ENCODE assay signal across 21 cellular contexts in the genomic region with DNA sequence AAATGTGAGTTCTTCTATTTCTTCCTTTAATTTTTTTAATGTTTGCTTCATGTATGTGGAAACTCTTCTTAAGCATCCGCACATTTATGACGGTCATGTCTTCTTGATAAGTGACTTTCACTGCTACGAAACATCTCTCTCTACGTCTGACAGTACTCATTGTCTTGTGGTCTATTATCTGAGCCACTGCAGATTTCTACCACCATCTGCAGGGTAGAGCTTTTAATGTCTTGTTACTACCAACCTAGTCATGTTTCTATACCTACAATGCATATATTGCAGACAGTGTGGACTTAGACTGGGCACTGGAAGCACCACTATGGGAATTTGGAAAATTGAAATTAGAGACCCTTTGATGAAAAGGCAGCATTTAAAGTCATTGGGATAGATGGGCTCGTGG.
"Had no signal": no experiment of that assay in that cellular context is flagged by ENCODE, and none has a peak within 500 bp of the region (broad histone marks: within the 10 kb centered on the region; RNA-seq: fewer than 3 reads in every experiment).

No MANE protein-coding gene starts in this region.

- H3K27ac ChIP-seq: brain microvascular endothelial cell, cardiac muscle cell, SK-N-MC had no signal

- H3K27me3 ChIP-seq: brain microvascular endothelial cell, cardiac muscle cell had no signal

- H3K4me3 ChIP-seq: cardiac muscle cell, SK-N-MC had no signal

- H3K36me3 ChIP-seq: brain microvascular endothelial cell, cardiac muscle cell had no signal

- ATAC-seq: activated CD4-positive, CD25-positive, alpha-beta regulatory T cell treated with anti-CD3 and anti-CD28 coated beads, Interleukin-2, amount 50 U/mL, for 24 hours; activated CD8-positive, alpha-beta T cell treated with anti-CD3 and anti-CD28 coated beads for 36 hours; activated T-cell treated with anti-CD3 and anti-CD28 coated beads, Interleukin-2, amount 50 U/mL, for 72 hours; Right ventricle myocardium inferior had no signal

- DNase-seq: activated CD4-positive, alpha-beta T cell treated with anti-CD3 and anti-CD28 coated beads for 4 hours; activated CD8-positive, alpha-beta memory T cell treated with anti-CD3 and anti-CD28 coated beads, Interleukin-2, amount 50 U/mL, for 4 hours; activated CD8-positive, alpha-beta T cell treated with anti-CD3 and anti-CD28 coated beads for 36 hours; activated gamma-delta T cell treated with Interleukin-2 at 50 U/mL for 16 hours; activated naive CD4-positive, alpha-beta T cell treated with anti-CD3 and anti-CD28 coated beads, Interleukin-2, amount 10 ng/mL, durations not matched to agents 7 days and 5 days; activated naive CD8-positive, alpha-beta T cell treated with anti-CD3 and anti-CD28 coated beads for 36 hours; activated T-cell treated with anti-CD3 and anti-CD28 coated beads, Interleukin-2, amount 50 U/mL, for 72 hours; brain microvascular endothelial cell; KG1; NCI-H1105; NCI-H1436; NCI-H1694 treated with DMSO at 0.1 percent for 48 hours; NCI-H2029 treated with DMSO at 0.1 percent for 48 hours; NCI-H345; NCI-H510A; NCI-H69; T-helper 1 cell had no signal
